Comparison of ENCODE assay signal across 18 cellular contexts in genomic region chr10:43701295-43701694, GRCh38. TPM values are rescaled to one million over a fixed set of nuclear protein-coding genes. Genes with fewer than 3 reads are reported as not detected.
DNase-seq lines count a peak whose midpoint lies in the region; ATAC-seq, FAIRE-seq and TF ChIP-seq lines count a peak whose summit lies in the region.
"Had no signal": no experiment of that assay in that cellular context is flagged by ENCODE, and none has a peak within 500 bp of the region (broad histone marks: within the 10 kb centered on the region; RNA-seq: fewer than 3 reads in every experiment).

No MANE protein-coding gene starts in this region.

- H3K9me3 ChIP-seq in H9 (ENCODE audit: control insufficient read depth, low read depth, low read length) (no peaks in the 10 kb centered on the region), K562 (replicated peaks; ENCODE audit: control insufficient read depth, insufficient read depth, low read depth, low read length) (no peaks in the 10 kb centered on the region; the same call in 1 of the 2 replicates), mesenchymal stem cell (ENCODE audit: control insufficient read depth, low read length) (no peaks in the 10 kb centered on the region), upper lobe of right lung (no peaks in the 10 kb centered on the region)
- H3K9me3 ChIP-seq: BLaER1 had no signal

- TF ChIP-seq RAD21 in K562 (CRISPR knock-in tag; conservative IDR thresholded peaks at IDR 0.05 in 1 of 2, IDR thresholded peaks at IDR 0.05 in 1 of 2) = no peak

- no peak overlapping the region for H3K4me3 ChIP-seq in K562
- H3K4me3 ChIP-seq in mesenchymal stem cell (ENCODE audit: insufficient read depth in 1 of 2, low read depth in 1 of 2, low read length in 2 of 2) = no peak overlapping the region
- H3K4me3 ChIP-seq in upper lobe of right lung = no peak overlapping the region
- H3K4me3 ChIP-seq: BLaER1 had no signal

- no peaks in the 10 kb centered on the region for H4K20me1 ChIP-seq in H9 (ENCODE audit: control insufficient read depth, insufficient read depth, insufficient read length)
- H4K20me1 ChIP-seq in K562 (replicated peaks; ENCODE audit: control insufficient read depth, insufficient read depth, low read length) = no peaks in the 10 kb centered on the region; the same call in 1 of the 2 replicates
- H4K20me1 ChIP-seq: BLaER1 had no signal

- in situ Hi-C loops in K562 (cut with MboI) = no loop called here

- TF ChIP-seq EP300 in K562 (IDR thresholded peaks at IDR 0.05; ENCODE audit: low read length) = no peak

- no peak overlapping the region for H3K18ac ChIP-seq in H9 (ENCODE audit: insufficient read length, low read depth, low read length)
- H3K18ac ChIP-seq in mesenchymal stem cell (ENCODE audit: low read depth in 1 of 2, low read length in 2 of 2) = peak overlapping the region in 1 of 2 experiments; percentile 34

- TF ChIP-seq CTCF in H9 (conservative IDR thresholded peaks at IDR 0.05) (no peak), K562 (IDR thresholded peaks at IDR 0.05 in 2 of 3, conservative IDR thresholded peaks at IDR 0.05 in 1 of 3; ENCODE audit: insufficient read depth in 2 of 3, low read depth in 1 of 3, low read length in 3 of 3) (no peak), upper lobe of right lung (IDR thresholded peaks at IDR 0.05) (no peak)

- CTCF ChIA-PET in K562 (lab: Yijun Ruan, JAX; ENCODE audit: low intra/inter-chr PET ratio) = no interaction called here

- H3K14ac ChIP-seq in H9 (ENCODE audit: insufficient read depth, low read length) (0 out of 2 replicates have a peak overlapping the region, but pooled peaks have one; percentile 27), mesenchymal stem cell (ENCODE audit: low read length in 2 of 2) (peak overlapping the region in 1 of 2 experiments; percentile 35)

- POLR2A ChIA-PET in K562 (lab: Yijun Ruan, JAX) = no interaction called here

- H3K9me3 Mint-ChIP-seq in H9 = no peaks in the 10 kb centered on the region
- H3K9me3 Mint-ChIP-seq: CD14-positive monocyte; CD4-positive, alpha-beta memory T cell had no signal

- no peak overlapping the region for H4K5ac ChIP-seq in H9 (ENCODE audit: insufficient read length, low read depth, low read length)

- H4K8ac ChIP-seq in H9 (replicated peaks; ENCODE audit: insufficient read length, low read depth, low read length) = no peak overlapping the region
- H4K8ac ChIP-seq in mesenchymal stem cell (ENCODE audit: low read length) = no peak overlapping the region

- H2AFZ ChIP-seq in H9 (ENCODE audit: low read length) = no peak overlapping the region
- no peak overlapping the region for H2AFZ ChIP-seq in K562 (ENCODE audit: low read depth, low read length)
- no peak overlapping the region for H2AFZ ChIP-seq in mesenchymal stem cell (ENCODE audit: low read depth, low read length)

- H4K91ac ChIP-seq in H9 (ENCODE audit: insufficient read length, low read depth, low read length) = no peak overlapping the region
- peak overlapping the region; percentile 34 for H4K91ac ChIP-seq in mesenchymal stem cell (ENCODE audit: low read length)

- no peak overlapping the region for H2BK5ac ChIP-seq in H9 (ENCODE audit: insufficient read length, low read length)
- no peak overlapping the region for H2BK5ac ChIP-seq in mesenchymal stem cell (ENCODE audit: low read depth, low read length, poor library complexity, severe bottlenecking)

- H3K36me3 ChIP-seq in K562 (ENCODE audit: control insufficient read depth, insufficient read depth, low read length) (no peaks in the 10 kb centered on the region), mesenchymal stem cell (ENCODE audit: control insufficient read depth in 1 of 2, insufficient read depth in 2 of 2, low read depth in 1 of 2, low read length in 2 of 2) (no peaks in the 10 kb centered on the region), upper lobe of right lung (no peaks in the 10 kb centered on the region)
- H3K36me3 ChIP-seq: BLaER1 had no signal

- no peak for TF ChIP-seq POLR2A in K562 (conservative IDR thresholded peaks at IDR 0.05)

- H3K27ac Mint-ChIP-seq in H9 = no peak overlapping the region
- H3K27ac Mint-ChIP-seq: CD14-positive monocyte; CD4-positive, alpha-beta memory T cell had no signal

- no peaks in the 10 kb centered on the region for H3K36me3 Mint-ChIP-seq in H9 (ENCODE audit: insufficient read depth in 1 of 3, low read depth in 3 of 3)
- H3K36me3 Mint-ChIP-seq: CD14-positive monocyte; CD4-positive, alpha-beta memory T cell had no signal

- ATAC-seq in K562 (no peak), upper lobe of right lung (no peak), HG02885 (IDR thresholded peaks at IDR 0.05; ENCODE audit: poor library complexity, unreplicated experiment) (no peak)

- BruUV-seq in K562 (replicated peaks; lab: Mats Ljungman, UMichigan) = no TSS peak

- H3K4me2 ChIP-seq in H9 (ENCODE audit: insufficient read depth, insufficient read length, low read length) (no peak overlapping the region), K562 (ENCODE audit: insufficient read depth, low read length) (no peak overlapping the region), mesenchymal stem cell (ENCODE audit: low read length, poor library complexity, severe bottlenecking) (no peak overlapping the region)
- H3K4me2 ChIP-seq: BLaER1 had no signal

- H3K9ac ChIP-seq in H9 (ENCODE audit: extremely low read depth, insufficient read length, low read length) (no peak overlapping the region), K562 (ENCODE audit: insufficient read depth in 1 of 2, low read depth in 2 of 2, low read length in 2 of 2) (no peak overlapping the region), mesenchymal stem cell (ENCODE audit: low read length) (no peak overlapping the region)
- H3K9ac ChIP-seq: BLaER1 had no signal

- H2BK15ac ChIP-seq in H9 (ENCODE audit: low read depth, low read length) (no peak overlapping the region), mesenchymal stem cell (ENCODE audit: low read depth, poor library complexity, severe bottlenecking) (no peak overlapping the region)

- no peaks in the 10 kb centered on the region for H3K9me1 ChIP-seq in K562 (ENCODE audit: control insufficient read depth, insufficient read depth, low read length)

- no peaks in the 10 kb centered on the region for H3K79me1 ChIP-seq in H9 (ENCODE audit: insufficient read depth, low read depth, low read length, poor library complexity, severe bottlenecking)
- no peaks in the 10 kb centered on the region for H3K79me1 ChIP-seq in mesenchymal stem cell (replicated peaks; ENCODE audit: low read length, poor library complexity, severe bottlenecking)

- H3K27ac ChIP-seq in H9 (ENCODE audit: insufficient read length, low read depth, low read length) (no peak overlapping the region), K562 (ENCODE audit: extremely low read depth, low read depth, low read length) (no peak overlapping the region), mesenchymal stem cell (ENCODE audit: low read length, poor library complexity, severe bottlenecking) (no peak overlapping the region), upper lobe of right lung (no peak overlapping the region)
- H3K27ac ChIP-seq: BLaER1 had no signal

- no CpG with 5 or more reads among the region's 7 CpGs for WGBS in H9 (ENCODE audit: extremely low coverage, insufficient read length, low lambda C conversion rate)
- 3% methylated on average over 7 of the region's 7 CpGs for WGBS in K562 (ENCODE audit: insufficient coverage, low coverage, missing lambda C conversion rate)
- WGBS in mesenchymal stem cell = 97% methylated on average over 5 of the region's 7 CpGs

- H3K27me3 ChIP-seq in H9 (ENCODE audit: insufficient read depth, low read length) (no peaks in the 10 kb centered on the region), K562 (ENCODE audit: control insufficient read depth in 2 of 2, insufficient read depth in 2 of 2, low read length in 2 of 2) (peaks cover 24 to 60% of the 10 kb centered on the region in 2 experiments), mesenchymal stem cell (ENCODE audit: control insufficient read depth in 1 of 2, insufficient read depth in 1 of 2, low read length in 2 of 2) (peaks cover 4 to 32% of the 10 kb centered on the region in 2 experiments), upper lobe of right lung (no peaks in the 10 kb centered on the region)
- H3K27me3 ChIP-seq: BLaER1 had no signal

- 0 out of 4 replicates have a peak, but pooled peaks cover 0 to 2% of the 10 kb centered on the region in 2 experiments for H3K4me1 Mint-ChIP-seq in H9
- H3K4me1 Mint-ChIP-seq: CD14-positive monocyte; CD4-positive, alpha-beta memory T cell had no signal

- H3K79me2 ChIP-seq in H9 (ENCODE audit: insufficient read depth, low read length) (no peaks in the 10 kb centered on the region), K562 (ENCODE audit: control insufficient read depth, insufficient read depth, low read length) (no peaks in the 10 kb centered on the region)

- no peak overlapping the region for H3T11ph ChIP-seq in H9 (ENCODE audit: low read length)

- intact Hi-C loops in K562 (cut with micrococcal nuclease) = no loop called here
- intact Hi-C loops in upper lobe of right lung (cut with DNase I) = no loop called here

- H3K4ac ChIP-seq in H9 (ENCODE audit: low read depth, low read length) (no peak overlapping the region), mesenchymal stem cell (ENCODE audit: low read depth in 1 of 2, low read length in 2 of 2) (no peak overlapping the region)

- FAIRE-seq in K562 (lab: Jason Lieb, UNC) = no peak
- FAIRE-seq: GM12892, GM18507 had no signal

- no peak overlapping the region for H2BK12ac ChIP-seq in H9 (ENCODE audit: insufficient read length, low read depth, low read length)
- H2BK12ac ChIP-seq in mesenchymal stem cell (ENCODE audit: low read length in 2 of 2) = peak overlapping the region in 1 of 2 experiments; percentile 29

- H3K27me3 Mint-ChIP-seq in H9 (ENCODE audit: low read depth) = no peaks in the 10 kb centered on the region

- no peak for DNase-seq in H9
- no peak for DNase-seq in K562 (ENCODE audit: extremely low read depth in 1 of 4, low spot score in 3 of 4)
- no peak for DNase-seq in mesenchymal stem cell
- peak; percentile 40 for DNase-seq in upper lobe of right lung
- DNase-seq in activated T-cell treated with anti-CD3 and anti-CD28 coated beads, Interleukin-2, amount 50 U/mL, for 48 hours = no peak
- no peak for DNase-seq in stimulated activated CD4-positive, alpha-beta T cell treated with anti-CD3 and anti-CD28 coated beads, Interleukin-4, amount 100 ng/mL, for 4 hours
- DNase-seq: 8988T; CD4-positive, alpha-beta memory T cell; DMS153; DMS79; GDM1; GOT3; H7 had no signal

- H2AK5ac ChIP-seq in H9 (ENCODE audit: insufficient read length, low read length) (no peak overlapping the region), mesenchymal stem cell (ENCODE audit: low read length, severe bottlenecking) (no peak overlapping the region)

- H3K23ac ChIP-seq in H9 (ENCODE audit: insufficient read length, low read depth, low read length) (no peak overlapping the region), mesenchymal stem cell (ENCODE audit: low read length in 2 of 2) (no peak overlapping the region)

- no peaks in the 10 kb centered on the region for H3K23me2 ChIP-seq in H9 (ENCODE audit: insufficient read length, low read depth, low read length, poor library complexity, severe bottlenecking)

- no peak overlapping the region for H3K56ac ChIP-seq in H9 (ENCODE audit: insufficient read length, low read depth, low read length)

- no peak overlapping the region for H3K4me3 Mint-ChIP-seq in H9
- H3K4me3 Mint-ChIP-seq: CD14-positive monocyte; CD4-positive, alpha-beta memory T cell had no signal

- H3K4me1 ChIP-seq in H9 (ENCODE audit: insufficient read depth, low read length) (no peaks in the 10 kb centered on the region), K562 (replicated peaks in 1 of 2; ENCODE audit: control insufficient read depth in 2 of 2, insufficient read depth in 2 of 2, low read length in 2 of 2) (no peaks in the 10 kb centered on the region; a peak in 1 of 5 replicates), mesenchymal stem cell (ENCODE audit: control insufficient read depth, insufficient read depth, low read depth, low read length) (peaks cover 6% of the 10 kb centered on the region), upper lobe of right lung (peaks cover 3% of the 10 kb centered on the region)

- H2BK20ac ChIP-seq in H9 (ENCODE audit: low read depth, low read length, poor library complexity, severe bottlenecking) = no peak overlapping the region

- H2BK120ac ChIP-seq in H9 (ENCODE audit: low read depth, low read length, poor library complexity, severe bottlenecking) = no peak overlapping the region
- no peak overlapping the region for H2BK120ac ChIP-seq in mesenchymal stem cell (ENCODE audit: low read depth, low read length)

RNA-seq across cellular contexts. Expression of gene ZNF32, which starts 52.6 kb away (rescaled TPM):
- total RNA-seq in H9 (2021) = 13.3 and 14.6 TPM in 2 replicates
- total RNA-seq in K562 (2011; cell fraction: chromatin; rRNA removed; ENCODE audit: low replicate concordance) = 14.9 and 16.7 TPM in 2 replicates
- 14.5 and 19.6 TPM in 2 replicates for total RNA-seq in K562 (2011; cell fraction: nucleolus; rRNA removed)
- 14.4 and 19.2 TPM in 2 replicates for total RNA-seq in K562 (2011; cell fraction: nucleoplasm; rRNA removed)
- total RNA-seq in K562 (2014; rRNA removed) = 17.3 and 19.8 TPM in 2 replicates
- 31.8 and 34.7 TPM in 2 replicates for total RNA-seq in K562 (2014; rRNA removed; fragmentation: Illumina TruSeq; extraction: Trizol)
- 21.4 and 22.3 TPM in 2 replicates for total RNA-seq in K562 (2015; rRNA removed; fragmentation: Illumina TruSeq; extraction: Trizol)
- 20.3 and 22.3 TPM in 2 replicates for total RNA-seq in K562 (2021)
- 40.5 and 57.0 TPM in 2 replicates for polyA plus RNA-seq in K562 (2011; rRNA removed)
- polyA plus RNA-seq in K562 (2011; cell fraction: cytosol; rRNA removed) = 14.8 and 19.1 TPM in 2 replicates
- polyA plus RNA-seq in K562 (2011; cell fraction: nucleus; rRNA removed) = 25.6 and 26.6 TPM in 2 replicates
- 19.9 and 24.6 TPM in 2 replicates for polyA plus RNA-seq in K562 (2012)
- 29.5 and 30.7 TPM in 2 replicates for polyA plus RNA-seq in K562 (2014; fragmentation: Illumina TruSeq; extraction: Trizol)
- polyA plus RNA-seq in K562 (2014; fragmentation: Nextera tagmentation; extraction: Ambion mirVana) = 10 to 100 TPM; 18.3 to 26.3 TPM
- polyA plus RNA-seq in K562 (2014; rRNA removed) = 28.4 TPM in 2 replicates
- 25.2 and 28.4 TPM in 2 replicates for polyA minus RNA-seq in K562 (2011; rRNA and poly(A)+ RNA removed)
- 4.7 and 5.0 TPM in 2 replicates for polyA minus RNA-seq in K562 (2011; cell fraction: cytosol; rRNA and poly(A)+ RNA removed)
- 6.2 and 17.2 TPM in 2 replicates for polyA minus RNA-seq in K562 (2011; cell fraction: nucleus; rRNA and poly(A)+ RNA removed)
- polyA plus RNA-seq in mesenchymal stem cell (2013, experiment 1 of 2) = 24.7 TPM
- polyA plus RNA-seq in mesenchymal stem cell (2013, experiment 2 of 2) = 25.4 TPM
- 32.3 TPM for total RNA-seq in upper lobe of right lung
